Comparison of ENCODE assay signal across 1 cellular context in genomic region chr18:9943311-9943710, GRCh38.
TF ChIP-seq lines count a peak whose summit lies in the region.

No MANE protein-coding gene starts in this region.

TF ChIP-seq in HepG2, 621 proteins besides CTCF, POLR2A, EP300 and RAD21:
- TF ChIP-seq ZHX2 (IDR thresholded peaks at IDR 0.05; ENCODE audit: low read depth) (no peak), ZHX2 (CRISPR knock-in tag; IDR thresholded peaks at IDR 0.05; ENCODE audit: borderline replicate concordance) (no peak)
